22 cellular contexts compared by ENCODE assay signal in the genomic region with DNA sequence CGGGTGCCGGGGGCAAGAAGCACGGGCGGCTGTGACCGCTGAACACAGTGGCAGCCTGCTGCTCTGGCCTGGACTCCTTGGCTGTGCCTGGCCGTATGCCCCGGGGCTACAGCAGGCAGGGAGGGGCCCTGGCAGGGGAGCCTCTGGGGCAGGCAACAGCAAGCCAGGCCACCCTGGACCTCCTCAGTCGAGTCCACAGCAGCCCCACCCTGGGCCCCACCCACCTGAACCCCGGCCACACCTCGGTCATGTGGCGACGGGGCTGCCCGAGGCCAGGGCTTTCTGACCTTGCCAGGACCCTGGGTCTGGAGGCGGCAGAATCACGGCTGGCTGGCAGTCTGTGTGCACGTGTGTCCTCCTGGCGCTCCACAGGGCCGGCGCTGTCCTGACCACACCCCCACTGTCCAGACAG. TPM values are rescaled to one million over a fixed set of nuclear protein-coding genes. Genes with fewer than 3 reads are reported as not detected.
DNase-seq lines count a peak whose midpoint lies in the region; ATAC-seq, FAIRE-seq and TF ChIP-seq lines count a peak whose summit lies in the region.
"Had no signal": no experiment of that assay in that cellular context is flagged by ENCODE, and none has a peak within 500 bp of the region (broad histone marks: within the 10 kb centered on the region; RNA-seq: fewer than 3 reads in every experiment).

No MANE protein-coding gene starts in this region.

- H3K14ac ChIP-seq in IMR-90 (replicated peaks; ENCODE audit: low read depth, low read length), result no peak overlapping the region

- intact Hi-C loops in IMR-90 (cut with micrococcal nuclease), result no loop called here
- intact Hi-C loops in PC-9 (cut with micrococcal nuclease; ENCODE audit: unreplicated experiment), result loop anchor here (2.0 kb wide), 1 partner anchor 82 kb away; a partner anchor contains a TSS
- intact Hi-C loops in kidney (cut with DNase I), result no loop called here

- no peak overlapping the region for H2BK120ac ChIP-seq in IMR-90 (ENCODE audit: low read depth, low read length)

- H2BK20ac ChIP-seq in IMR-90 (ENCODE audit: low read depth, low read length), result no peak overlapping the region

- H4K5ac ChIP-seq in IMR-90 (ENCODE audit: low read depth, low read length), result no peak overlapping the region

- TF ChIP-seq POLR2A in IMR-90 (IDR thresholded peaks at IDR 0.05; ENCODE audit: low read depth, low read length), result no peak

- H3K79me1 ChIP-seq in IMR-90 (ENCODE audit: low read depth in 1 of 2, low read length in 2 of 2), result no peaks in the 10 kb centered on the region

- no peak for FAIRE-seq in kidney (lab: Jason Lieb, UNC)
- FAIRE-seq: GM19239, H54 had no signal

- no peaks in the 10 kb centered on the region for H3K9me1 ChIP-seq in IMR-90 (ENCODE audit: insufficient read depth, low read length)

- no peak overlapping the region for H4K91ac ChIP-seq in IMR-90 (ENCODE audit: insufficient read depth, low read depth, low read length)

- BruUV-seq in IMR-90 (replicated peaks; lab: Mats Ljungman, UMichigan) (no TSS peak), PC-9 (replicated peaks; lab: Mats Ljungman, UMichigan) (no TSS peak)

- H3K9me3 ChIP-seq in IMR-90 (ENCODE audit: control insufficient read depth, insufficient read depth, low read length), result no peaks in the 10 kb centered on the region
- H3K9me3 ChIP-seq in PC-9 (ENCODE audit: insufficient read depth, low read depth), result no peaks in the 10 kb centered on the region
- no peaks in the 10 kb centered on the region for H3K9me3 ChIP-seq in kidney (ENCODE audit: control insufficient read depth in 1 of 2, low read length in 2 of 2)
- H3K9me3 ChIP-seq: BE2C had no signal

- in situ Hi-C loops in IMR-90 (cut with MboI; ENCODE audit: low sequenced_read_pairs), result loop anchor here (25.0 kb wide), 1 partner anchor 416 kb away; no protein-coding TSS in a partner anchor

- H3K9me2 ChIP-seq in PC-9 (ENCODE audit: insufficient read depth), result no peaks in the 10 kb centered on the region

- no peak overlapping the region for H2BK5ac ChIP-seq in IMR-90 (ENCODE audit: low read depth, low read length, poor library complexity, severe bottlenecking)

- no peak for TF ChIP-seq CTCF in IMR-90 (conservative IDR thresholded peaks at IDR 0.05; ENCODE audit: low read depth, low read length)
- no peak for TF ChIP-seq CTCF in PC-9 (conservative IDR thresholded peaks at IDR 0.05)
- no peak for TF ChIP-seq CTCF in kidney (IDR thresholded peaks at IDR 0.05; ENCODE audit: borderline replicate concordance, extremely low read depth, insufficient read depth)

- no peaks in the 10 kb centered on the region for H3K79me2 ChIP-seq in PC-9 (ENCODE audit: low read depth)

- H3K4me3 ChIP-seq in IMR-90 (ENCODE audit: insufficient read depth, low read depth, low read length) (no peak overlapping the region), PC-9 (no peak overlapping the region), kidney (ENCODE audit: low read length in 2 of 2) (no peak overlapping the region)

- no peak overlapping the region for H3K56ac ChIP-seq in IMR-90 (ENCODE audit: extremely low read depth, insufficient read depth, low read length)

- no peak overlapping the region for H3K9ac ChIP-seq in IMR-90 (ENCODE audit: low read depth, low read length)
- no peak overlapping the region for H3K9ac ChIP-seq in kidney (ENCODE audit: low read length in 2 of 2)

- ATAC-seq in IMR-90 (ENCODE audit: low read depth) (no peak), esophagus mucosa (peak; percentile 22), GM21786 (IDR thresholded peaks at IDR 0.05; ENCODE audit: unreplicated experiment) (no peak)

- H3K23ac ChIP-seq in IMR-90 (ENCODE audit: low read depth, low read length), result no peak overlapping the region

- no peak overlapping the region for H2BK15ac ChIP-seq in IMR-90 (ENCODE audit: low read depth, low read length)

- DNase-seq in IMR-90, result no peak
- peak in 1 of 2 experiments; percentile 81 for DNase-seq in PC-9
- DNase-seq in kidney, result peak; percentile 66
- no peak for DNase-seq in NAMALWA (ENCODE audit: low spot score)
- no peak for DNase-seq in inferior parietal cortex (ENCODE audit: extremely low spot score)
- DNase-seq: BE2C, Calu3, DMS53, HFFc6, Kasumi-1, NCI-H1930, NCI-H2171, NCI-H446, NCI-H69, SHP77 had no signal

- CTCF ChIA-PET in IMR-90 (lab: Yijun Ruan, JAX), result no interaction called here
- CTCF ChIA-PET in PC-9 (lab: Charles Lee), result interaction anchor here (0.6 kb wide), 1 partner anchor 60 kb away, joined by 3 read pairs; no protein-coding TSS in a partner anchor

- H2AFZ ChIP-seq in IMR-90 (replicated peaks; ENCODE audit: low read length, poor library complexity) (no peak overlapping the region), PC-9 (no peak overlapping the region)

- H2AK9ac ChIP-seq in IMR-90 (replicated peaks; ENCODE audit: low read depth, low read length, poor library complexity), result peak overlapping the region; percentile 42

- H3K27ac ChIP-seq in IMR-90 (ENCODE audit: insufficient read depth, low read length) (no peak overlapping the region), PC-9 (no peak overlapping the region), kidney (ENCODE audit: low read depth in 2 of 2, low read length in 2 of 2) (no peak overlapping the region)

- H3K27me3 ChIP-seq in IMR-90 (ENCODE audit: control insufficient read depth, insufficient read depth, low read length) (peaks cover 12% of the 10 kb centered on the region; the same call in 1 of the 2 replicates), PC-9 (ENCODE audit: insufficient read depth, low read depth) (no peaks in the 10 kb centered on the region)
- H3K27me3 ChIP-seq: BE2C had no signal

- H3K36me3 ChIP-seq in IMR-90 (ENCODE audit: control insufficient read depth, insufficient read depth, low read length) (no peaks in the 10 kb centered on the region), PC-9 (ENCODE audit: low read depth) (no peaks in the 10 kb centered on the region), kidney (ENCODE audit: control insufficient read depth in 1 of 2, insufficient read depth in 2 of 2, low read length in 2 of 2) (no peaks in the 10 kb centered on the region)
- H3K36me3 ChIP-seq: BE2C had no signal

- H2AK5ac ChIP-seq in IMR-90 (ENCODE audit: low read depth, low read length), result no peak overlapping the region

- dilution Hi-C loops in IMR-90 (cut with HindIII; ENCODE audit: low sequenced_read_pairs, unreplicated experiment), result no loop called here

- H3K18ac ChIP-seq in IMR-90 (ENCODE audit: low read depth, low read length), result no peak overlapping the region

- H3F3A ChIP-seq in PC-9 (ENCODE audit: insufficient read depth, low read depth), result peaks cover 14% of the 10 kb centered on the region

- H3K4me1 ChIP-seq in IMR-90 (ENCODE audit: control insufficient read depth, insufficient read depth, low read length) (no peaks in the 10 kb centered on the region), PC-9 (replicated peaks; ENCODE audit: insufficient read depth) (peaks cover 11% of the 10 kb centered on the region), kidney (ENCODE audit: control insufficient read depth in 1 of 2, insufficient read depth in 1 of 2, low read depth in 1 of 2, low read length in 2 of 2) (no peaks in the 10 kb centered on the region)
- H3K4me1 ChIP-seq: BE2C had no signal

- WGBS in IMR-90 (ENCODE audit: extremely low coverage in 2 of 2, insufficient read length in 1 of 2), 2 experiments, result 35% methylated on average over 2 of the region's 19 CpGs; no CpG with 5 or more reads in 1 of the 2 experiments

- TF ChIP-seq RAD21 in IMR-90 (IDR thresholded peaks at IDR 0.05; ENCODE audit: low read length), result no peak

- H4K8ac ChIP-seq in IMR-90 (ENCODE audit: low read depth in 2 of 2, low read length in 2 of 2), result no peak overlapping the region

- POLR2A ChIA-PET in IMR-90 (lab: Charles Lee; ENCODE audit: unreplicated experiment) (no interaction called here), PC-9 (lab: Charles Lee; ENCODE audit: unreplicated experiment) (no interaction called here)

- H3K4me2 ChIP-seq in IMR-90 (ENCODE audit: low read depth, low read length) (no peak overlapping the region), PC-9 (peak overlapping the region; percentile 50)

- no peak overlapping the region for H3K4ac ChIP-seq in IMR-90 (ENCODE audit: low read depth, low read length)

- H4K20me1 ChIP-seq in IMR-90 (ENCODE audit: insufficient read depth, low read length) (no peaks in the 10 kb centered on the region; the same call in 1 of the 2 replicates), PC-9 (ENCODE audit: insufficient read depth) (no peaks in the 10 kb centered on the region)

TF ChIP-seq in IMR-90, 13 proteins besides CTCF, POLR2A, EP300 and RAD21 (continues in another document):
- TF ChIP-seq MXI1 (IDR thresholded peaks at IDR 0.05; ENCODE audit: borderline replicate concordance, low read depth, low read length), result no peak
- no peak for TF ChIP-seq RFX5 (IDR thresholded peaks at IDR 0.05; ENCODE audit: low read depth, low read length)
- no peak for TF ChIP-seq RCOR1 (IDR thresholded peaks at IDR 0.05; ENCODE audit: insufficient replicate concordance, low read length)

RNA-seq across cellular contexts. Expression of a gene that starts 8.7 kb away (rescaled TPM):
- total RNA-seq in IMR-90 (2012; rRNA removed), result 0.18 and 0.28 TPM in 2 replicates
- polyA plus RNA-seq in IMR-90 (2012; rRNA removed), result 0.87 and 0.96 TPM in 2 replicates
- 0.65 and 1.2 TPM in 2 replicates for polyA plus RNA-seq in IMR-90 (2012; cell fraction: cytosol; rRNA removed)
- 0.96 and 2.9 TPM in 2 replicates for polyA plus RNA-seq in IMR-90 (2012; cell fraction: nucleus; rRNA removed; ENCODE audit: low replicate concordance)
- total RNA-seq in PC-9 (2021), result 1.1 and 2.5 TPM in 2 replicates
- not detected for total RNA-seq in esophagus mucosa
- total RNA-seq in kidney, result 0.41 TPM
- not detected for polyA plus RNA-seq in kidney (ENCODE audit: insufficient read depth, low read depth, low replicate concordance)
- total RNA-seq: HT-29 had no signal
- polyA plus RNA-seq: CD4-positive, alpha-beta memory T cell; IgD-negative memory B cell had no signal

RNA-seq across cellular contexts. Expression of a gene that starts 18.0 kb away (rescaled TPM):
- total RNA-seq in IMR-90 (2012; rRNA removed) (0.56 and 0.72 TPM in 2 replicates), PC-9 (2021) (18.5 and 21.9 TPM in 2 replicates), esophagus mucosa (1.00 TPM), kidney (3.7 TPM)
- polyA plus RNA-seq in IMR-90 (2012; rRNA removed) (4.0 and 4.8 TPM in 2 replicates), kidney (ENCODE audit: insufficient read depth, low read depth, low replicate concordance) (3.1 TPM)
- 2.3 and 3.9 TPM in 2 replicates for polyA plus RNA-seq in IMR-90 (2012; cell fraction: cytosol; rRNA removed)
- polyA plus RNA-seq in IMR-90 (2012; cell fraction: nucleus; rRNA removed; ENCODE audit: low replicate concordance), result 30.3 and 57.8 TPM in 2 replicates
- polyA plus RNA-seq: IgD-negative memory B cell had no signal

RNA-seq across cellular contexts. Expression of a gene that starts 30.7 kb away (rescaled TPM):
- 30.6 and 33.6 TPM in 2 replicates for total RNA-seq in IMR-90 (2012; rRNA removed)
- 667 and 912 TPM in 2 replicates for polyA plus RNA-seq in IMR-90 (2012; rRNA removed)
- polyA plus RNA-seq in IMR-90 (2012; cell fraction: cytosol; rRNA removed), result 91.5 and 373 TPM in 2 replicates
- polyA plus RNA-seq in IMR-90 (2012; cell fraction: nucleus; rRNA removed; ENCODE audit: low replicate concordance), result 118 and 386 TPM in 2 replicates
- 203 and 309 TPM in 2 replicates for total RNA-seq in PC-9 (2021)
- total RNA-seq in esophagus mucosa, result 314 TPM
- 328 TPM for total RNA-seq in kidney
- 627 TPM for polyA plus RNA-seq in kidney (ENCODE audit: insufficient read depth, low read depth, low replicate concordance)

RNA-seq across cellular contexts. Expression of a gene that starts 31.4 kb away (rescaled TPM):
- total RNA-seq in IMR-90 (2012; rRNA removed) (0.56 and 1.3 TPM in 2 replicates), PC-9 (2021) (2.0 and 3.3 TPM in 2 replicates), esophagus mucosa (1.4 TPM), kidney (3.7 TPM)
- polyA plus RNA-seq in IMR-90 (2012; rRNA removed) (2.0 and 2.2 TPM in 2 replicates), kidney (ENCODE audit: insufficient read depth, low read depth, low replicate concordance) (1.4 TPM)
- 1.7 and 2.5 TPM in 2 replicates for polyA plus RNA-seq in IMR-90 (2012; cell fraction: cytosol; rRNA removed)
- polyA plus RNA-seq in IMR-90 (2012; cell fraction: nucleus; rRNA removed; ENCODE audit: low replicate concordance), result 0.96 and 4.6 TPM in 2 replicates
